7 cellular contexts compared by ENCODE assay signal in genomic region chr9:72082536-72082935, GRCh38.
"Had no signal": no experiment of that assay in that cellular context is flagged by ENCODE, and none has a peak within 500 bp of the region (broad histone marks: within the 10 kb centered on the region; RNA-seq: fewer than 3 reads in every experiment).

No MANE protein-coding gene starts in this region.

- ATAC-seq: K562 had no signal

- DNase-seq: GM23248, GOT3, H9, HCEC 1CT, IMR-90, KG1 had no signal
